ENCODE assay signal across 8 cellular contexts in the genomic region with DNA sequence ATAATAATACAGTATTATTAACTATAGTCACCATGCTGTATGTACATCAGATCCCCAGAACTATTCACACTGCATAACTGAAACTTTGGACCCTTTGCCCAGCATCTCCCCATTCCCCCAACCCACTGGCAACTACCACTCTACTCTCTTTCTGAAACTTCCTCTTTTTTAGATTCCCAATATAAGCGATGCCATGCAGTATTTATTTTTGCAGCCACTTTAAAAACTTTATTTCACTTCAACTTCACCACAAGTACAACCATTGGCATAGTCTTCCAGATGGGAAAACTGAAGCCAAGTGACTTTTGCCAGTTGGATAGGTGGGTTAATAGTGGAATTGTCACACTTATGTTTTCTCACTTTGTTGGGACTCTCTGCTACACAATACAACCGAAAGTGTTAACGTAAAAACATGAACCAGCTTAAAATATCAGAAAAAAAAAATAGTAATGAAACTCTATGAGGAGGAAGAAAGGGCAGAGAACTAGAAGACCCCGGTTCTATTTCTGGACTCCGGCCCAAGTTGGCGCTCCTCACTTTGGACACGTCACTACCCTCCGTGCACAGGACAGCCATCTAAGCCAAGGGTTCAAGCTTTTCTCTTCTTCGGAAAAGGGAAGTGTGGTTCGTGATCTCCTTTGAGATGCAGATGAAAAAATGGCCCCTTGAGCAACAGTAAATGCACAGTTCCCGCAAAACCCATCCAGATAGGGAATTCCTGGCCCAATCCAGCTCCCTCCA. TPM values are rescaled to one million over a fixed set of nuclear protein-coding genes. Genes with fewer than 3 reads are reported as not detected.
DNase-seq lines count a peak whose midpoint lies in the region; ATAC-seq and TF ChIP-seq lines count a peak whose summit lies in the region.

No MANE protein-coding gene starts in this region.

- H3K4me3 ChIP-seq in heart right ventricle (peak overlapping the region; percentile 9 to 84 (median 62)), HUES48 (ENCODE audit: low read depth, low read length) (peak overlapping the region; percentile 94), iPS-20b (ENCODE audit: low read length) (peak overlapping the region; percentile 98), testis (peak overlapping the region; percentile 59 to 72)

- H3K9me3 ChIP-seq in heart right ventricle (no peaks in the 10 kb centered on the region), HUES48 (ENCODE audit: control insufficient read depth, insufficient read depth, low read length) (no peaks in the 10 kb centered on the region), iPS-20b (ENCODE audit: insufficient read depth, low read depth, low read length) (no peaks in the 10 kb centered on the region), testis (no peaks in the 10 kb centered on the region)

- no peak for TF ChIP-seq POLR2A in testis (IDR thresholded peaks at IDR 0.05)

- ATAC-seq in heart right ventricle (no peak), Right ventricle myocardium superior (ENCODE audit: poor library complexity) (no peak)

- no peak for TF ChIP-seq CTCF in heart right ventricle (IDR thresholded peaks at IDR 0.05)
- TF ChIP-seq CTCF in testis (IDR thresholded peaks at IDR 0.05): no peak

- H3K9ac ChIP-seq in HUES48 (ENCODE audit: low read depth, low read length): peak overlapping the region; percentile 93
- H3K9ac ChIP-seq in iPS-20b (ENCODE audit: low read depth, low read length): peak overlapping the region; percentile 96

- H3K27ac ChIP-seq in heart right ventricle (peak overlapping the region in 1 of 10 donors; percentile 42), HUES48 (ENCODE audit: low read depth, low read length) (peak overlapping the region; percentile 85), iPS-20b (ENCODE audit: low read length) (peak overlapping the region; percentile 10), testis (no peak overlapping the region)

- H3K4me1 Mint-ChIP-seq in activated CD4-positive, alpha-beta memory T cell treated with anti-CD3 and anti-CD28 coated beads for 36 hours (ENCODE audit: low read depth): peaks cover 23% of the 10 kb centered on the region

- CTCF ChIA-PET in activated CD4-positive, alpha-beta memory T cell treated with anti-CD3 and anti-CD28 coated beads for 36 hours (lab: Charles Lee): interaction anchor here (0.6 kb wide), 1 partner anchor 352 kb away, joined by 3 read pairs; no protein-coding TSS in a partner anchor

- peaks cover 17% of the 10 kb centered on the region for H3K36me3 Mint-ChIP-seq in activated CD4-positive, alpha-beta memory T cell treated with anti-CD3 and anti-CD28 coated beads for 36 hours

- H3K4me3 Mint-ChIP-seq in activated CD4-positive, alpha-beta memory T cell treated with anti-CD3 and anti-CD28 coated beads for 36 hours: peak overlapping the region; percentile 89

- H3K27me3 ChIP-seq in heart right ventricle (no peaks in the 10 kb centered on the region), HUES48 (ENCODE audit: control insufficient read depth, insufficient read depth, low read length) (no peaks in the 10 kb centered on the region), iPS-20b (ENCODE audit: insufficient read depth, low read length) (no peaks in the 10 kb centered on the region), testis (no peaks in the 10 kb centered on the region)

- no peaks in the 10 kb centered on the region for H3K27me3 Mint-ChIP-seq in activated CD4-positive, alpha-beta memory T cell treated with anti-CD3 and anti-CD28 coated beads for 36 hours

- intact Hi-C loops in heart right ventricle (cut with DNase I): no loop called here
- intact Hi-C loops in Right ventricle myocardium superior (cut with DNase I): no loop called here
- intact Hi-C loops in activated CD4-positive, alpha-beta memory T cell treated with anti-CD3 and anti-CD28 coated beads for 36 hours (cut with micrococcal nuclease): loop anchor here (2.0 to 5.0 kb wide), 3 partner anchors 68 to 352 kb away; a partner anchor contains a TSS
- intact Hi-C loops in testis (cut with DNase I; ENCODE audit: low total_unique reads): no loop called here

- no peaks in the 10 kb centered on the region for H3K9me3 Mint-ChIP-seq in activated CD4-positive, alpha-beta memory T cell treated with anti-CD3 and anti-CD28 coated beads for 36 hours

- POLR2A ChIA-PET in activated CD4-positive, alpha-beta memory T cell treated with anti-CD3 and anti-CD28 coated beads for 36 hours (lab: Charles Lee): interaction anchor here (0.6 kb wide), 1 partner anchor 268 kb away, joined by 3 read pairs; no protein-coding TSS in a partner anchor

- H3K4me1 ChIP-seq in heart right ventricle (peaks cover 0 to 18% (median 10%) of the 10 kb centered on the region in 9 donors), HUES48 (ENCODE audit: control insufficient read depth, insufficient read depth, low read length) (peaks cover 5% of the 10 kb centered on the region), iPS-20b (ENCODE audit: insufficient read depth, low read length) (no peaks in the 10 kb centered on the region), testis (no peaks in the 10 kb centered on the region)

- DNase-seq in heart right ventricle: no peak
- DNase-seq in Right ventricle myocardium superior: no peak
- peak; percentile 16 for DNase-seq in activated CD4-positive, alpha-beta memory T cell treated with anti-CD3 and anti-CD28 coated beads for 36 hours
- DNase-seq in testis: no peak
- no peak for DNase-seq in NCI-H526 (lab: John Stamatoyannopoulos, UW)
- no peak for DNase-seq in NCI-H446 treated with DMSO at 0.1 percent for 48 hours (lab: John Stamatoyannopoulos, UW)

- H3K27ac Mint-ChIP-seq in activated CD4-positive, alpha-beta memory T cell treated with anti-CD3 and anti-CD28 coated beads for 36 hours: peak overlapping the region; percentile 64

- H3K36me3 ChIP-seq in heart right ventricle (peaks cover 0 to 12% (median 0%) of the 10 kb centered on the region in 9 donors), HUES48 (ENCODE audit: control insufficient read depth, insufficient read depth, low read length) (peaks cover 31% of the 10 kb centered on the region), iPS-20b (ENCODE audit: insufficient read depth, low read depth, low read length) (peaks cover 40% of the 10 kb centered on the region), testis (ENCODE audit: low read depth, missing control alignments) (no peaks in the 10 kb centered on the region)

- WGBS in heart right ventricle, 2 donors: 7 to 8% methylated on average over 11 of the region's 11 CpGs
- WGBS in testis, 2 donors: 6% methylated on average over 11 of the region's 11 CpGs

RNA-seq across cellular contexts. Expression of a gene that starts 0.7 kb away (rescaled TPM):
- 1 to 10 TPM in 4 of 10 donors, under 1 TPM in 6; 0.26 to 4.1 (median 0.84) TPM for total RNA-seq in heart right ventricle
- polyA plus RNA-seq in heart right ventricle: 1 to 10 TPM in 1 of 2 donors, under 1 TPM in 1; 0.30 to 1.8 TPM
- 0.70 TPM for total RNA-seq in Right ventricle myocardium superior
- total RNA-seq in activated CD4-positive, alpha-beta memory T cell treated with anti-CD3 and anti-CD28 coated beads for 36 hours: 10 to 100 TPM; 49.0 to 50.5 TPM
- 10 to 100 TPM; 10.4 to 23.7 TPM for total RNA-seq in testis
- polyA plus RNA-seq in testis (ENCODE audit: insufficient read depth, low read depth, low replicate concordance): 14.7 TPM

Comparison
In these comparisons a context has a peak if more than half of its experiments do, and no peak if none do; other contexts are left out.
1. H3K27ac ChIP-seq: peak in HUES48 (single experiment) and iPS-20b (single experiment); none in testis (0 of 2).
2. Peak in every context shown above with its lines, with median percentiles within 50 percentile points of each other: H3K4me3 ChIP-seq.